14 cellular contexts compared by ENCODE assay signal in the genomic region with DNA sequence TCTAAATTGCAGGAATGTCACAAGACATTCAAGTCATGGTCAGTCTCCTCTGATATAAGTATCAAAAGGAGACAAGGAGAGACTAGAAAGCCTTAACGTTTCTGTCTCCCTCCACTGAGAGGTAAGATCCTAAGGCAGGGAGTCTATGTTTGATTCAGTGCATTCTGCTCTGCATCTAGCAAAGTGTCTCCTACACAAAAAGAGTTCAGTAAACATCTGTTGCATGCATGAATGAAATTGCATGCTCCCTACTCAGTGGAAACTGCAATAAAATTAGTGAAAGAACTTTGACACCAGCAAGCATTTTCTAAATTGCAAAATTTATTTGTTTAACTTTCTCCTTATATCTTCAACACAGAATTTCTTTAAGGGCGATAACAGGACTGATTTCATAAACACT.
DNase-seq lines count a peak whose midpoint lies in the region; ATAC-seq and TF ChIP-seq lines count a peak whose summit lies in the region.
"Had no signal": no experiment of that assay in that cellular context is flagged by ENCODE, and none has a peak within 500 bp of the region (broad histone marks: within the 10 kb centered on the region; RNA-seq: fewer than 3 reads in every experiment).

No MANE protein-coding gene starts in this region.

- peaks cover 16% of the 10 kb centered on the region for H3K4me1 ChIP-seq in HEK293 (ENCODE audit: control insufficient read depth, insufficient read depth, low read length)
- H3K4me1 ChIP-seq in ovary (ENCODE audit: insufficient read depth) = peaks cover 2% of the 10 kb centered on the region

- H3K4me3 ChIP-seq in HEK293 (ENCODE audit: low read depth, low read length) (no peak overlapping the region), ovary (no peak overlapping the region)
- H3K4me3 ChIP-seq: BLaER1 had no signal

- TF ChIP-seq POLR2A in ovary (IDR thresholded peaks at IDR 0.05) = no peak

- ATAC-seq in GM21423 (IDR thresholded peaks at IDR 0.05; ENCODE audit: unreplicated experiment) = no peak

- TF ChIP-seq CTCF in HEK293 (tag by site-specific recombination; IDR thresholded peaks at IDR 0.05) (no peak), ovary (IDR thresholded peaks at IDR 0.05) (no peak)

- H3K27me3 ChIP-seq in ovary = no peaks in the 10 kb centered on the region
- H3K27me3 ChIP-seq: BLaER1 had no signal

- intact Hi-C loops in ovary (cut with DNase I) = no loop called here

- H3K36me3 ChIP-seq in HEK293 (ENCODE audit: control insufficient read depth in 2 of 2, insufficient read depth in 1 of 2, low read length in 2 of 2) = no peaks in the 10 kb centered on the region
- H3K36me3 ChIP-seq in ovary = no peaks in the 10 kb centered on the region
- H3K36me3 ChIP-seq: BLaER1 had no signal

- CTCF ChIA-PET in HEK293 (lab: Yijun Ruan, JAX) = no interaction called here

- no peaks in the 10 kb centered on the region for H3K9me3 ChIP-seq in HEK293 (ENCODE audit: control insufficient read depth, insufficient read depth, low read depth, low read length)
- H3K9me3 ChIP-seq in ovary = no peaks in the 10 kb centered on the region
- H3K9me3 ChIP-seq: BLaER1 had no signal

- no peak for TF ChIP-seq EP300 in ovary (IDR thresholded peaks at IDR 0.05)

- peak; percentile 12 for DNase-seq in DMS53 (lab: John Stamatoyannopoulos, UW)
- no peak for DNase-seq in DMS53 treated with DMSO at 0.1 percent for 48 hours (lab: John Stamatoyannopoulos, UW; ENCODE audit: unreplicated experiment)
- DNase-seq in NCI-H748 treated with DMSO at 0.1 percent for 48 hours (lab: John Stamatoyannopoulos, UW) = peak; percentile 2
- DNase-seq in NCI-H226 = no peak
- DNase-seq in ovary = no peak
- DNase-seq: CD4-positive, alpha-beta memory T cell; DMS153; GF-D8; H9; KG1 had no signal

- H3K27ac ChIP-seq in HEK293 (ENCODE audit: extremely low read depth, low read depth, low read length) = no peak overlapping the region
- no peak overlapping the region for H3K27ac ChIP-seq in ovary
- H3K27ac ChIP-seq: 22Rv1, BLaER1 had no signal

- WGBS in ovary, 3 donors = 0 to 29% (median 27%) methylated on average over 2 of the region's 2 CpGs

- POLR2A ChIA-PET in HEK293 (lab: Yijun Ruan, JAX) = no interaction called here

TF ChIP-seq in HEK293, 187 proteins besides CTCF, POLR2A, EP300 and RAD21:
- no peak for TF ChIP-seq ZNF121 (tag by site-specific recombination; IDR thresholded peaks at IDR 0.05)
- 0 out of 2 replicates have a peak, but pooled peaks have one; percentile 30 for TF ChIP-seq SCRT1 (tag by site-specific recombination; IDR thresholded peaks at IDR 0.05; ENCODE audit: borderline replicate concordance)
- TF ChIP-seq, protein P1, sequence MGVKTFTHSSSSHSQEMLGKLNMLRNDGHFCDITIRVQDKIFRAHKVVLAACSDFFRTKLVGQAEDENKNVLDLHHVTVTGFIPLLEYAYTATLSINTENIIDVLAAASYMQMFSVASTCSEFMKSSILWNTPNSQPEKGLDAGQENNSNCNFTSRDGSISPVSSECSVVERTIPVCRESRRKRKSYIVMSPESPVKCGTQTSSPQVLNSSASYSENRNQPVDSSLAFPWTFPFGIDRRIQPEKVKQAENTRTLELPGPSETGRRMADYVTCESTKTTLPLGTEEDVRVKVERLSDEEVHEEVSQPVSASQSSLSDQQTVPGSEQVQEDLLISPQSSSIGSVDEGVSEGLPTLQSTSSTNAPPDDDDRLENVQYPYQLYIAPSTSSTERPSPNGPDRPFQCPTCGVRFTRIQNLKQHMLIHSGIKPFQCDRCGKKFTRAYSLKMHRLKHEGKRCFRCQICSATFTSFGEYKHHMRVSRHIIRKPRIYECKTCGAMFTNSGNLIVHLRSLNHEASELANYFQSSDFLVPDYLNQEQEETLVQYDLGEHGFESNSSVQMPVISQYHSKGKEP (tag by site-specific recombination; IDR thresholded peaks at IDR 0.05) = peak; percentile 99
- peak; percentile 69 for TF ChIP-seq SCRT2 (tag by site-specific recombination; IDR thresholded peaks at IDR 0.05)
- TF ChIP-seq, protein P2, sequence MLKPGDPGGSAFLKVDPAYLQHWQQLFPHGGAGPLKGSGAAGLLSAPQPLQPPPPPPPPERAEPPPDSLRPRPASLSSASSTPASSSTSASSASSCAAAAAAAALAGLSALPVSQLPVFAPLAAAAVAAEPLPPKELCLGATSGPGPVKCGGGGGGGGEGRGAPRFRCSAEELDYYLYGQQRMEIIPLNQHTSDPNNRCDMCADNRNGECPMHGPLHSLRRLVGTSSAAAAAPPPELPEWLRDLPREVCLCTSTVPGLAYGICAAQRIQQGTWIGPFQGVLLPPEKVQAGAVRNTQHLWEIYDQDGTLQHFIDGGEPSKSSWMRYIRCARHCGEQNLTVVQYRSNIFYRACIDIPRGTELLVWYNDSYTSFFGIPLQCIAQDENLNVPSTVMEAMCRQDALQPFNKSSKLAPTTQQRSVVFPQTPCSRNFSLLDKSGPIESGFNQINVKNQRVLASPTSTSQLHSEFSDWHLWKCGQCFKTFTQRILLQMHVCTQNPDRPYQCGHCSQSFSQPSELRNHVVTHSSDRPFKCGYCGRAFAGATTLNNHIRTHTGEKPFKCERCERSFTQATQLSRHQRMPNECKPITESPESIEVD (tag by site-specific recombination; IDR thresholded peaks at IDR 0.05) = peak; percentile 21; the same call in 1 of the 2 replicates

Comparison
In these comparisons a context has a peak if more than half of its experiments do, and no peak if none do; other contexts are left out.
1. DNase-seq: peak in DMS53 (single experiment) and NCI-H748 treated with DMSO at 0.1 percent for 48 hours (single experiment); none in DMS53 treated with DMSO at 0.1 percent for 48 hours (single experiment), NCI-H226 (single experiment) and ovary (0 of 5).